ENCODE assay signal across 8 cellular contexts in the genomic region with DNA sequence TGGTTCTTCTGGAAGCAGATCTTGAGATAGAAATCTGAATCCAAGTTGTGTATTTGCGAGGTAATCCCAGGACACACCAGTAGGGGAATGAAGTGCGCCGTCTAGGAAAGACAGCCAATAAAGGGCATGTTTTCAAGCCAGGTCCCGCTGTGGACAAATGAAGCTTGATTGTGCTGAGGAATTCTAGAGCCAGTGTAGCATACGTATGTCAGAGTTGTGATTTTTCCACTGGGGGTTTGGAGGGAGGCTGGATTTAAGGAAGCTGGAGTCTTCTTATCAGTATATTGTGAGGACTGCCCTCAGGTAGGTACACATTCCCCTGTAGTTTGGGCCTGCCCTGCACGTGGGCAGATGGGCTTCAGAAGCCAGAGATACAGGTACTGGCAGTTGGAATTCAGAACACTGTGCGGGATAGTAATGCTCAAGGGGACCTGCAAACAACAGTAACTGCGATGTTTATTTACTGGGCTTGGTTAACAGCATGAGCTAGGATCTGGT. TPM values are rescaled to one million over a fixed set of nuclear protein-coding genes. Genes with fewer than 3 reads are reported as not detected.
A peak's percentile ranks its signal among the peaks of the same experiment; 100 is the strongest.
DNase-seq lines count a peak whose midpoint lies in the region; ATAC-seq and TF ChIP-seq lines count a peak whose summit lies in the region.

No MANE protein-coding gene starts in this region.

- no peak overlapping the region for H2AFZ ChIP-seq in PC-9

- H3F3A ChIP-seq in PC-9 (ENCODE audit: insufficient read depth, low read depth), result no peaks in the 10 kb centered on the region

- no peaks in the 10 kb centered on the region for H3K9me2 ChIP-seq in PC-9 (ENCODE audit: insufficient read depth)

- H3K4me2 ChIP-seq in PC-9, result no peak overlapping the region

- H3K9me3 ChIP-seq in PC-9 (ENCODE audit: insufficient read depth, low read depth), result no peaks in the 10 kb centered on the region

- in situ Hi-C loops in GM13976 (cut with MboI; ENCODE audit: low sequenced_read_pairs, unreplicated experiment), result no loop called here

- 0 out of 2 replicates have a peak, but pooled peaks cover 5% of the 10 kb centered on the region for H3K4me1 ChIP-seq in PC-9 (replicated peaks; ENCODE audit: insufficient read depth)

- H4K20me1 ChIP-seq in PC-9 (ENCODE audit: insufficient read depth), result no peaks in the 10 kb centered on the region

- BruUV-seq in PC-9 (replicated peaks; lab: Mats Ljungman, UMichigan), result no TSS peak

- no peaks in the 10 kb centered on the region for H3K27me3 ChIP-seq in PC-9 (ENCODE audit: insufficient read depth, low read depth)

- peak; percentile 49 for ATAC-seq in sciatic nerve

- H3K79me2 ChIP-seq in PC-9 (ENCODE audit: low read depth), result no peaks in the 10 kb centered on the region

- peak; percentile 40 for DNase-seq in activated CD4-positive, alpha-beta T cell treated with anti-CD3 and anti-CD28 coated beads for 48 hours
- no peak for DNase-seq in activated CD4-positive, alpha-beta T cell treated with anti-CD3 and anti-CD28 coated beads, Interleukin-2, amount 50 U/mL, for 1 hour
- DNase-seq in PC-9 (no peak), fibroblast of villous mesenchyme (ENCODE audit: low read depth) (peak; percentile 20), sciatic nerve (ENCODE audit: low spot score) (no peak), GM13976 (ENCODE audit: low spot score) (no peak), activated gamma-delta T cell treated with Interleukin-2 at 50 U/mL for 16 hours (no peak)
- no peak for DNase-seq in activated CD8-positive, alpha-beta memory T cell treated with anti-CD3 and anti-CD28 coated beads, Interleukin-2, amount 50 U/mL, for 4 hours

- no peak overlapping the region for H3K27ac ChIP-seq in PC-9

- no peak overlapping the region for H3K4me3 ChIP-seq in PC-9
- H3K4me3 ChIP-seq in fibroblast of villous mesenchyme (ENCODE audit: low read depth, low read length), result no peak overlapping the region

- CTCF ChIA-PET in PC-9 (lab: Charles Lee), result no interaction called here

- intact Hi-C loops in PC-9 (cut with micrococcal nuclease; ENCODE audit: unreplicated experiment), result no loop called here
- intact Hi-C loops in sciatic nerve (cut with DNase I), result no loop called here

- POLR2A ChIA-PET in PC-9 (lab: Charles Lee; ENCODE audit: unreplicated experiment), result interaction anchor here (0.7 kb wide), 1 partner anchor 1340 kb away, joined by 8 read pairs; no protein-coding TSS in a partner anchor

- TF ChIP-seq CTCF in PC-9 (conservative IDR thresholded peaks at IDR 0.05) (peak; percentile 63), fibroblast of villous mesenchyme (IDR thresholded peaks at IDR 0.05; ENCODE audit: insufficient read depth, low read depth, low read length) (peak; percentile 56), GM13976 (IDR thresholded peaks at IDR 0.05; ENCODE audit: borderline replicate concordance, control extremely low read depth, extremely low read depth, insufficient read depth, missing control alignments) (no peak)

- no peaks in the 10 kb centered on the region for H3K36me3 ChIP-seq in PC-9 (ENCODE audit: low read depth)

RNA-seq across cellular contexts. Expression of a gene that starts 50.9 kb away (rescaled TPM):
- 26.3 and 28.8 TPM in 2 replicates for total RNA-seq in PC-9 (2021)
- total RNA-seq in fibroblast of villous mesenchyme, result 35.1 and 45.3 TPM in 2 replicates
- total RNA-seq in sciatic nerve, result 37.4 TPM

Comparison
In these comparisons a context has a peak if more than half of its experiments do, and no peak if none do; other contexts are left out.
1. DNase-seq: peak in activated CD4-positive, alpha-beta T cell treated with anti-CD3 and anti-CD28 coated beads for 48 hours (single experiment) and fibroblast of villous mesenchyme (single experiment); none in activated CD4-positive, alpha-beta T cell treated with anti-CD3 and anti-CD28 coated beads, Interleukin-2, amount 50 U/mL, for 1 hour (single experiment), PC-9 (0 of 2), sciatic nerve (single experiment), GM13976 (single experiment), activated CD8-positive, alpha-beta memory T cell treated with anti-CD3 and anti-CD28 coated beads, Interleukin-2, amount 50 U/mL, for 4 hours (single experiment) and activated gamma-delta T cell treated with Interleukin-2 at 50 U/mL for 16 hours (single experiment).